16 cellular contexts compared by ENCODE assay signal in the genomic region with DNA sequence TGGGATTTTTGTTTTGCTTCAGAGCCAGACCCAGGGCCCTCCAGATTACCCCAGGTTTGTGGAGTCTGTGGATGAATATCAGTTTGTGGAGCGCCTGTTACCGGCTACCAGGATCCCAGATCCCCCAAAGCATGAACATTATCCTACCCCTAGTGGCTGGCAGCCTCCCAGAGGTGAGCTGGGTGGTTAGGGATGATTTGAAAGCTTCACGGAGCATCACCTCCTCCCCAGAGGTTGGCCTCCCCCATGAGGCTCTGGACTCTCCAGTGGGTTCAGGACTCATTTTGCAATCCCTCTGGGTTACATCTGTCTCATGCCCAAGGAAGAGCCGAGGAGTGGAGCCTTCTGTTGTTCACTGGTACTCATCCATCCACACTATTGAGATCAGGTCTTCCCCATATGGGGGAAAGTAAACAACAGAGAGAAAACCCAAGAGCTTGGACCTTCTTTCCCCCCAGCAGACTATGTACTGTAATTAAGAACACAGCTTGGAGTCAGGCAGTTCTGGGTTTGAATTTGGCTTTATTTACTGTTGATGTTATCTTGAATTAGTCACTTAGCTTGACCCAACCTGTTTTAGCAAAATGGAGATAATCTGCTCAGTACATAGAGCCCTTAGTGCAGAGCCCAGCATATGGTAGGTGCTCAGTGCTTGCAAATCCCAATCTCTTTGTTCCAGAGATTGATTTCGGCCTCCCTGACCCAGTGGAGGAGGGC. TPM values are rescaled to one million over a fixed set of nuclear protein-coding genes. Genes with fewer than 3 reads are reported as not detected.
DNase-seq lines count a peak whose midpoint lies in the region; ATAC-seq and TF ChIP-seq lines count a peak whose summit lies in the region.
"Had no signal": no experiment of that assay in that cellular context is flagged by ENCODE, and none has a peak within 500 bp of the region (broad histone marks: within the 10 kb centered on the region; RNA-seq: fewer than 3 reads in every experiment).

No MANE protein-coding gene starts in this region.

- H3K9me3 ChIP-seq in CD4-positive, alpha-beta T cell (ENCODE audit: control insufficient read depth, low read length) = no peaks in the 10 kb centered on the region
- H3K9me3 ChIP-seq: colonic mucosa, neutrophil had no signal

- intact Hi-C loops in CD4-positive, alpha-beta T cell (cut with DNase I, micrococcal nuclease) = loop anchor here in 1 of 2 experiments (5.0 kb wide), 1 partner anchor 207 kb away; a partner anchor contains a TSS
- intact Hi-C loops in activated T-helper 2 cell treated with anti-CD3 and anti-CD28 coated beads, Interferon-gamma antibody, Interleukin-2, Interleukin-4, amounts not matched to agents 10 μg/mL and 5 μg/mL and 100 μg/mL, durations not matched to agents 14 hours and 24 hours and 36 hours (cut with micrococcal nuclease) = no loop called here

- peaks cover 10% of the 10 kb centered on the region for H4K20me1 ChIP-seq in GM23338 (replicated peaks; ENCODE audit: insufficient read depth)

- H3K4me3 Mint-ChIP-seq in CD4-positive, alpha-beta T cell = peak overlapping the region; percentile 67
- peak overlapping the region; percentile 52 for H3K4me3 Mint-ChIP-seq in GM23338
- peak overlapping the region; percentile 60 for H3K4me3 Mint-ChIP-seq in activated T-helper 2 cell treated with anti-CD3 and anti-CD28 coated beads, Interferon-gamma antibody, Interleukin-2, Interleukin-4, amounts not matched to agents 10 μg/mL and 5 μg/mL and 100 μg/mL, durations not matched to agents 14 hours and 24 hours and 36 hours (ENCODE audit: low read depth)
- peak overlapping the region in 8 of 10 donors; percentile 16 to 64 (median 35) for H3K4me3 Mint-ChIP-seq in naive thymus-derived CD8-positive, alpha-beta T cell

- H3K27me3 Mint-ChIP-seq in CD4-positive, alpha-beta T cell = no peaks in the 10 kb centered on the region
- peaks cover 11% of the 10 kb centered on the region for H3K27me3 Mint-ChIP-seq in GM23338 (ENCODE audit: insufficient read depth, low read depth, poor library complexity)
- no peaks in the 10 kb centered on the region for H3K27me3 Mint-ChIP-seq in activated T-helper 2 cell treated with anti-CD3 and anti-CD28 coated beads, Interferon-gamma antibody, Interleukin-2, Interleukin-4, amounts not matched to agents 10 μg/mL and 5 μg/mL and 100 μg/mL, durations not matched to agents 14 hours and 24 hours and 36 hours (ENCODE audit: low read depth)
- no peaks in the 10 kb centered on the region for H3K27me3 Mint-ChIP-seq in naive thymus-derived CD8-positive, alpha-beta T cell

- CTCF ChIA-PET in CD4-positive, alpha-beta T cell (lab: Charles Lee) = interaction anchor here (1.5 kb wide), 1 partner anchor 14 kb away, joined by 3 read pairs; no protein-coding TSS in a partner anchor

- H3F3A ChIP-seq in GM23338 (replicated peaks; ENCODE audit: low read depth) = peaks cover 27% of the 10 kb centered on the region

- H3K4me1 ChIP-seq in GM23338 (ENCODE audit: insufficient read depth) = peaks cover 11% of the 10 kb centered on the region

- H3K27ac ChIP-seq in CD4-positive, alpha-beta T cell (ENCODE audit: low read depth, low read length) = no peak overlapping the region
- H3K27ac ChIP-seq in GM23338 (ENCODE audit: low read depth) = no peak overlapping the region
- H3K27ac ChIP-seq: colonic mucosa, neutrophil, SK-N-MC had no signal

- no peak overlapping the region for H3K4me2 ChIP-seq in GM23338

- in situ Hi-C loops in GM13977 (cut with MboI; ENCODE audit: low pct_unique_long_range_greater_than_20kb, low sequenced_read_pairs, unreplicated experiment) = no loop called here

- H3K36me3 ChIP-seq in GM23338 (ENCODE audit: insufficient read depth) = peaks cover 20% of the 10 kb centered on the region

- no peak for ATAC-seq in CD4-positive, alpha-beta T cell (ENCODE audit: poor library complexity)
- ATAC-seq in GM23338 = no peak
- ATAC-seq in naive thymus-derived CD8-positive, alpha-beta T cell = no peak
- no peak for ATAC-seq in GM18520 (IDR thresholded peaks at IDR 0.05; ENCODE audit: unreplicated experiment)
- ATAC-seq: activated CD4-positive, CD25-positive, alpha-beta regulatory T cell treated with anti-CD3 and anti-CD28 coated beads, Interleukin-2, amount 50 U/mL, for 24 hours had no signal

- H3K4me1 Mint-ChIP-seq in CD4-positive, alpha-beta T cell (ENCODE audit: low read depth) = peaks cover 35% of the 10 kb centered on the region
- H3K4me1 Mint-ChIP-seq in GM23338 = peaks cover 12% of the 10 kb centered on the region
- H3K4me1 Mint-ChIP-seq in activated T-helper 2 cell treated with anti-CD3 and anti-CD28 coated beads, Interferon-gamma antibody, Interleukin-2, Interleukin-4, amounts not matched to agents 10 μg/mL and 5 μg/mL and 100 μg/mL, durations not matched to agents 14 hours and 24 hours and 36 hours (ENCODE audit: low read depth) = peaks cover 15% of the 10 kb centered on the region
- H3K4me1 Mint-ChIP-seq in naive thymus-derived CD8-positive, alpha-beta T cell = peaks cover 11 to 38% (median 32%) of the 10 kb centered on the region in 4 donors

- peak overlapping the region; percentile 77 for H3K27ac Mint-ChIP-seq in CD4-positive, alpha-beta T cell
- H3K27ac Mint-ChIP-seq in GM23338 = no peak overlapping the region; the same call in 1 of the 2 replicates
- H3K27ac Mint-ChIP-seq in activated T-helper 2 cell treated with anti-CD3 and anti-CD28 coated beads, Interferon-gamma antibody, Interleukin-2, Interleukin-4, amounts not matched to agents 10 μg/mL and 5 μg/mL and 100 μg/mL, durations not matched to agents 14 hours and 24 hours and 36 hours = peak overlapping the region; percentile 28
- H3K27ac Mint-ChIP-seq in naive thymus-derived CD8-positive, alpha-beta T cell = peak overlapping the region in 7 of 10 donors; percentile 20 to 90 (median 68)

- POLR2A ChIA-PET in CD4-positive, alpha-beta T cell (lab: Charles Lee) = interaction anchor here (0.9 kb wide), 1 partner anchor 10 kb away, joined by 5 read pairs; no protein-coding TSS in a partner anchor
- POLR2A ChIA-PET in naive thymus-derived CD8-positive, alpha-beta T cell (lab: Charles Lee) = interaction anchor here (1.5 to 7.5 kb wide), 3 partner anchors 11 to 28 kb away, joined by 5 to 135 read pairs (median 101); a partner anchor contains a TSS

- no peak for TF ChIP-seq CTCF in CD4-positive, alpha-beta T cell (IDR thresholded peaks at IDR 0.05)
- TF ChIP-seq CTCF in GM23338 (conservative IDR thresholded peaks at IDR 0.05; ENCODE audit: low read depth in 2 of 2) (no peak), GM13977 (IDR thresholded peaks at IDR 0.05; ENCODE audit: extremely low read depth, insufficient read depth, missing control alignments) (no peak)

- no peaks in the 10 kb centered on the region for H3K27me3 ChIP-seq in CD4-positive, alpha-beta T cell (ENCODE audit: control insufficient read depth, insufficient read depth, low read length)
- H3K27me3 ChIP-seq in GM23338 (ENCODE audit: insufficient read depth) = no peaks in the 10 kb centered on the region
- H3K27me3 ChIP-seq: colonic mucosa, neutrophil had no signal

- no peaks in the 10 kb centered on the region for H3K9me2 ChIP-seq in GM23338 (ENCODE audit: insufficient read depth)

- peaks cover 41% of the 10 kb centered on the region for H3K79me2 ChIP-seq in GM23338 (replicated peaks; ENCODE audit: insufficient read depth)

- H3K4me3 ChIP-seq in GM23338 = no peak overlapping the region
- H3K4me3 ChIP-seq: colonic mucosa, SK-N-MC had no signal

- no peak overlapping the region for H2AFZ ChIP-seq in GM23338

- no peaks in the 10 kb centered on the region for H3K9me3 Mint-ChIP-seq in CD4-positive, alpha-beta T cell
- H3K9me3 Mint-ChIP-seq in GM23338 = no peaks in the 10 kb centered on the region; the same call in 2 of the 3 replicates
- no peaks in the 10 kb centered on the region for H3K9me3 Mint-ChIP-seq in activated T-helper 2 cell treated with anti-CD3 and anti-CD28 coated beads, Interferon-gamma antibody, Interleukin-2, Interleukin-4, amounts not matched to agents 10 μg/mL and 5 μg/mL and 100 μg/mL, durations not matched to agents 14 hours and 24 hours and 36 hours
- no peaks in the 10 kb centered on the region for H3K9me3 Mint-ChIP-seq in naive thymus-derived CD8-positive, alpha-beta T cell

- H3K36me3 Mint-ChIP-seq in CD4-positive, alpha-beta T cell (ENCODE audit: low read depth) = peaks cover 92% of the 10 kb centered on the region
- peaks cover 73% of the 10 kb centered on the region for H3K36me3 Mint-ChIP-seq in GM23338 (ENCODE audit: low read depth)
- peaks cover 76% of the 10 kb centered on the region for H3K36me3 Mint-ChIP-seq in activated T-helper 2 cell treated with anti-CD3 and anti-CD28 coated beads, Interferon-gamma antibody, Interleukin-2, Interleukin-4, amounts not matched to agents 10 μg/mL and 5 μg/mL and 100 μg/mL, durations not matched to agents 14 hours and 24 hours and 36 hours (ENCODE audit: low read depth)
- H3K36me3 Mint-ChIP-seq in naive thymus-derived CD8-positive, alpha-beta T cell = peaks cover 0 to 68% (median 5%) of the 10 kb centered on the region in 3 donors

- no peak for DNase-seq in CD4-positive, alpha-beta T cell
- DNase-seq in GM23338 (ENCODE audit: low spot score) = no peak
- DNase-seq in activated T-helper 2 cell treated with anti-CD3 and anti-CD28 coated beads, Interferon-gamma antibody, Interleukin-2, Interleukin-4, amounts not matched to agents 10 μg/mL and 5 μg/mL and 100 μg/mL, durations not matched to agents 14 hours and 24 hours and 36 hours (ENCODE audit: low spot score) = no peak
- DNase-seq in naive thymus-derived CD8-positive, alpha-beta T cell = no peak
- no peak for DNase-seq in GM13977 (ENCODE audit: low spot score)
- DNase-seq in NCI-H226 = no peak
- no peak for DNase-seq in RPMI8226
- DNase-seq: colonic mucosa; COR-L47; hypothalamus; NCI-H2171; NK-92 treated with Interleukin-12 subunit alpha and Interleukin-12 subunit beta, amount 100 ng/mL, for 24 hours had no signal

RNA-seq across cellular contexts. Expression of a gene that starts 2.5 kb away (rescaled TPM):
- 10 to 100 TPM; 53.0 to 53.3 TPM for total RNA-seq in CD4-positive, alpha-beta T cell
- 61.9 and 64.9 TPM in 2 replicates for total RNA-seq in GM23338 (2014; rRNA removed; shearing (Covaris generic))
- polyA plus RNA-seq in GM23338 (2016; fragmentation: Nextera tagmentation; extraction: Ambion mirVana) = 27.7 and 28.4 TPM in 2 replicates
- total RNA-seq in activated T-helper 2 cell treated with anti-CD3 and anti-CD28 coated beads, Interferon-gamma antibody, Interleukin-2, Interleukin-4, amounts not matched to agents 10 μg/mL and 5 μg/mL and 100 μg/mL, durations not matched to agents 14 hours and 24 hours and 36 hours = 66.6 and 67.1 TPM in 2 replicates
- total RNA-seq in naive thymus-derived CD8-positive, alpha-beta T cell = 10 to 100 TPM; 76.0 to 76.2 TPM
- 10 to 100 TPM; 78.9 to 96.9 (median 90.1) TPM for polyA plus RNA-seq in naive thymus-derived CD8-positive, alpha-beta T cell

RNA-seq across cellular contexts. Expression of a gene that starts 2.7 kb away (rescaled TPM):
- total RNA-seq in CD4-positive, alpha-beta T cell = 1,000 to 10,000 TPM; 1,937 to 1,976 TPM
- 262 and 329 TPM in 2 replicates for total RNA-seq in GM23338 (2014; rRNA removed; shearing (Covaris generic))
- polyA plus RNA-seq in GM23338 (2016; fragmentation: Nextera tagmentation; extraction: Ambion mirVana) = 1,177 and 1,316 TPM in 2 replicates
- 1,016 and 1,034 TPM in 2 replicates for total RNA-seq in activated T-helper 2 cell treated with anti-CD3 and anti-CD28 coated beads, Interferon-gamma antibody, Interleukin-2, Interleukin-4, amounts not matched to agents 10 μg/mL and 5 μg/mL and 100 μg/mL, durations not matched to agents 14 hours and 24 hours and 36 hours
- total RNA-seq in naive thymus-derived CD8-positive, alpha-beta T cell = 1,000 to 10,000 TPM; 1,487 to 1,501 TPM
- polyA plus RNA-seq in naive thymus-derived CD8-positive, alpha-beta T cell = 1,000 to 10,000 TPM; 1,097 to 1,366 (median 1,350) TPM

RNA-seq across cellular contexts. Expression of a gene that starts 7.1 kb away (rescaled TPM):
- total RNA-seq in CD4-positive, alpha-beta T cell = 1 to 10 TPM; 9.0 to 9.5 TPM
- 17.4 and 18.1 TPM in 2 replicates for total RNA-seq in GM23338 (2014; rRNA removed; shearing (Covaris generic))
- 17.7 and 18.3 TPM in 2 replicates for polyA plus RNA-seq in GM23338 (2016; fragmentation: Nextera tagmentation; extraction: Ambion mirVana)
- 11.3 and 12.8 TPM in 2 replicates for total RNA-seq in activated T-helper 2 cell treated with anti-CD3 and anti-CD28 coated beads, Interferon-gamma antibody, Interleukin-2, Interleukin-4, amounts not matched to agents 10 μg/mL and 5 μg/mL and 100 μg/mL, durations not matched to agents 14 hours and 24 hours and 36 hours
- 10 to 100 TPM; 16.6 to 17.9 TPM for total RNA-seq in naive thymus-derived CD8-positive, alpha-beta T cell
- 10 to 100 TPM; 24.3 to 33.1 (median 29.8) TPM for polyA plus RNA-seq in naive thymus-derived CD8-positive, alpha-beta T cell

RNA-seq across cellular contexts. Expression of a gene that starts 9.7 kb away (rescaled TPM):
- total RNA-seq in CD4-positive, alpha-beta T cell = 10 to 100 TPM; 89.1 to 96.8 TPM
- total RNA-seq in GM23338 (2014; rRNA removed; shearing (Covaris generic)) = 28.3 and 28.7 TPM in 2 replicates
- 13.8 and 14.0 TPM in 2 replicates for polyA plus RNA-seq in GM23338 (2016; fragmentation: Nextera tagmentation; extraction: Ambion mirVana)
- 40.1 and 42.2 TPM in 2 replicates for total RNA-seq in activated T-helper 2 cell treated with anti-CD3 and anti-CD28 coated beads, Interferon-gamma antibody, Interleukin-2, Interleukin-4, amounts not matched to agents 10 μg/mL and 5 μg/mL and 100 μg/mL, durations not matched to agents 14 hours and 24 hours and 36 hours
- 10 to 100 TPM; 61.9 to 65.2 TPM for total RNA-seq in naive thymus-derived CD8-positive, alpha-beta T cell
- 10 to 100 TPM in 1 of 3 donors, 1 to 10 TPM in 2; 7.9 to 10.6 (median 8.2) TPM for polyA plus RNA-seq in naive thymus-derived CD8-positive, alpha-beta T cell

RNA-seq across cellular contexts. Expression of a gene that starts 13.0 kb away (rescaled TPM):
- 10 to 100 TPM; 20.0 to 20.4 TPM for total RNA-seq in CD4-positive, alpha-beta T cell
- total RNA-seq in GM23338 (2014; rRNA removed; shearing (Covaris generic)) = 70.2 and 82.3 TPM in 2 replicates
- 43.5 and 48.7 TPM in 2 replicates for polyA plus RNA-seq in GM23338 (2016; fragmentation: Nextera tagmentation; extraction: Ambion mirVana)
- total RNA-seq in activated T-helper 2 cell treated with anti-CD3 and anti-CD28 coated beads, Interferon-gamma antibody, Interleukin-2, Interleukin-4, amounts not matched to agents 10 μg/mL and 5 μg/mL and 100 μg/mL, durations not matched to agents 14 hours and 24 hours and 36 hours = 34.4 and 36.9 TPM in 2 replicates
- 10 to 100 TPM; 29.0 to 29.2 TPM for total RNA-seq in naive thymus-derived CD8-positive, alpha-beta T cell
- 10 to 100 TPM; 17.4 to 22.6 (median 21.2) TPM for polyA plus RNA-seq in naive thymus-derived CD8-positive, alpha-beta T cell
